Comparison of ENCODE assay signal across 11 cellular contexts in genomic region chr5:17517526-17517925, GRCh38. TPM values are rescaled to one million over a fixed set of nuclear protein-coding genes. Genes with fewer than 3 reads are reported as not detected.
A peak's percentile ranks its signal among the peaks of the same experiment; 100 is the strongest.
DNase-seq lines count a peak whose midpoint lies in the region; ATAC-seq, FAIRE-seq and TF ChIP-seq lines count a peak whose summit lies in the region.
"Not testable (repeated sequence)": the region's sequence is repeated elsewhere in the genome, so short reads cannot be mapped to it uniquely, and the experiment has no call there.
"Had no signal": no experiment of that assay in that cellular context is flagged by ENCODE, and none has a peak within 500 bp of the region (broad histone marks: within the 10 kb centered on the region; RNA-seq: fewer than 3 reads in every experiment).

No MANE protein-coding gene starts in this region.

- ATAC-seq in activated CD8-positive, alpha-beta T cell treated with anti-CD3 and anti-CD28 coated beads for 36 hours; sciatic nerve: not testable (repeated sequence)

- not testable (repeated sequence) for H3K9me3 ChIP-seq in Caco-2; kidney (ENCODE audit: control insufficient read depth in 1 of 2, low read length in 2 of 2)

- not testable (repeated sequence) for FAIRE-seq in kidney (lab: Jason Lieb, UNC)

- H3K4me3 ChIP-seq in Caco-2 (ENCODE audit: low read depth, low read length); kidney (ENCODE audit: low read length in 2 of 2): not testable (repeated sequence)

- H3K36me3 ChIP-seq in Caco-2 (ENCODE audit: control insufficient read depth, insufficient read depth, low read length); kidney (ENCODE audit: control insufficient read depth in 1 of 2, insufficient read depth in 2 of 2, low read length in 2 of 2): not testable (repeated sequence)

- H3K9ac ChIP-seq in kidney (ENCODE audit: low read length in 2 of 2), result not testable (repeated sequence)

- not testable (repeated sequence) for H3K27ac Mint-ChIP-seq in Caco-2 (ENCODE audit: unreplicated experiment); activated CD8-positive, alpha-beta T cell treated with anti-CD3 and anti-CD28 coated beads for 36 hours; activated T-cell treated with anti-CD3 and anti-CD28 coated beads, Interleukin-2, amount 50 U/mL, for 24 hours

- TF ChIP-seq CTCF in Caco-2 (IDR thresholded peaks at IDR 0.05; ENCODE audit: insufficient read depth in 1 of 2, low read depth in 1 of 2, low read length in 1 of 2, severe bottlenecking in 1 of 2, unreplicated experiment in 1 of 2); activated CD8-positive, alpha-beta T cell treated with anti-CD3 and anti-CD28 coated beads for 36 hours (IDR thresholded peaks at IDR 0.05); kidney (IDR thresholded peaks at IDR 0.05; ENCODE audit: borderline replicate concordance, extremely low read depth, insufficient read depth): not testable (repeated sequence)

- not testable (repeated sequence) for H3K4me1 Mint-ChIP-seq in Caco-2 (ENCODE audit: low read depth, unreplicated experiment); activated CD8-positive, alpha-beta T cell treated with anti-CD3 and anti-CD28 coated beads for 36 hours (ENCODE audit: low read depth); activated T-cell treated with anti-CD3 and anti-CD28 coated beads, Interleukin-2, amount 50 U/mL, for 24 hours (ENCODE audit: low read depth)

- intact Hi-C loops in Caco-2 (cut with micrococcal nuclease; ENCODE audit: unreplicated experiment); activated CD8-positive, alpha-beta T cell treated with anti-CD3 and anti-CD28 coated beads for 36 hours (cut with micrococcal nuclease); kidney (cut with DNase I); sciatic nerve (cut with DNase I): not testable (repeated sequence)

- not testable (repeated sequence) for H3K9me3 Mint-ChIP-seq in Caco-2 (ENCODE audit: unreplicated experiment); activated CD8-positive, alpha-beta T cell treated with anti-CD3 and anti-CD28 coated beads for 36 hours; activated T-cell treated with anti-CD3 and anti-CD28 coated beads, Interleukin-2, amount 50 U/mL, for 24 hours

- H3K27me3 Mint-ChIP-seq in Caco-2 (ENCODE audit: insufficient read depth, unreplicated experiment); activated CD8-positive, alpha-beta T cell treated with anti-CD3 and anti-CD28 coated beads for 36 hours; activated T-cell treated with anti-CD3 and anti-CD28 coated beads, Interleukin-2, amount 50 U/mL, for 24 hours: not testable (repeated sequence)

- H3K4me3 Mint-ChIP-seq in Caco-2 (ENCODE audit: unreplicated experiment); activated CD8-positive, alpha-beta T cell treated with anti-CD3 and anti-CD28 coated beads for 36 hours; activated T-cell treated with anti-CD3 and anti-CD28 coated beads, Interleukin-2, amount 50 U/mL, for 24 hours: not testable (repeated sequence)

- POLR2A ChIA-PET in Caco-2 (lab: Charles Lee); activated CD8-positive, alpha-beta T cell treated with anti-CD3 and anti-CD28 coated beads for 36 hours (lab: Charles Lee): not testable (repeated sequence)

- H3K36me3 Mint-ChIP-seq in Caco-2 (ENCODE audit: insufficient read depth, unreplicated experiment); activated CD8-positive, alpha-beta T cell treated with anti-CD3 and anti-CD28 coated beads for 36 hours (ENCODE audit: low read depth); activated T-cell treated with anti-CD3 and anti-CD28 coated beads, Interleukin-2, amount 50 U/mL, for 24 hours (ENCODE audit: low read depth): not testable (repeated sequence)

- not testable (repeated sequence) for H3K27ac ChIP-seq in kidney (ENCODE audit: low read depth in 2 of 2, low read length in 2 of 2)

- not testable (repeated sequence) for H3K4me1 ChIP-seq in Caco-2; kidney (ENCODE audit: control insufficient read depth in 1 of 2, insufficient read depth in 1 of 2, low read depth in 1 of 2, low read length in 2 of 2)

- CTCF ChIA-PET in Caco-2 (lab: Charles Lee); activated CD8-positive, alpha-beta T cell treated with anti-CD3 and anti-CD28 coated beads for 36 hours (lab: Charles Lee): not testable (repeated sequence)

- H3K27me3 ChIP-seq in Caco-2 (replicated peaks; ENCODE audit: control insufficient read depth, insufficient read depth, low read length), result not testable (repeated sequence)

- peak; percentile 24 to 57 for DNase-seq in Caco-2
- DNase-seq in activated CD8-positive, alpha-beta T cell treated with anti-CD3 and anti-CD28 coated beads for 36 hours, result peak; percentile 2
- DNase-seq in activated T-cell treated with anti-CD3 and anti-CD28 coated beads, Interleukin-2, amount 50 U/mL, for 24 hours, result peak; percentile 37
- peak; percentile 70 for DNase-seq in activated effector memory CD4-positive, alpha-beta T cell treated with anti-CD3 and anti-CD28 coated beads, Interleukin-2, amount 50 U/mL, for 16 hours
- DNase-seq in kidney, result peak; percentile 80
- peak; percentile 76 for DNase-seq in sciatic nerve (ENCODE audit: low spot score)
- DNase-seq in stimulated activated CD8-positive, alpha-beta memory T cell treated with anti-CD3 and anti-CD28 coated beads, Interleukin-15, amount 100 ng/mL, for 24 hours (ENCODE audit: low read depth), result peak; percentile 5

- not testable (repeated sequence) for BruUV-seq in Caco-2 (replicated peaks; lab: Mats Ljungman, UMichigan)

RNA-seq across cellular contexts. Expression of gene TAF11L3, which starts 0.6 kb away (rescaled TPM):
- total RNA-seq in Caco-2 (2022), result not detected in 2 replicates
- total RNA-seq in activated CD8-positive, alpha-beta T cell treated with anti-CD3 and anti-CD28 coated beads for 36 hours, result not detected
- not detected for total RNA-seq in kidney
- not detected for polyA plus RNA-seq in kidney (ENCODE audit: insufficient read depth, low read depth, low replicate concordance)
- not detected for total RNA-seq in sciatic nerve
- total RNA-seq: A172, GM23338, MCF 10A had no signal
- polyA plus RNA-seq: AG04450, GM23338 had no signal

RNA-seq across cellular contexts. Expression of gene TAF11L4, which starts 4.1 kb away (rescaled TPM):
- not detected in 2 replicates for total RNA-seq in Caco-2 (2022)
- total RNA-seq in activated CD8-positive, alpha-beta T cell treated with anti-CD3 and anti-CD28 coated beads for 36 hours, result not detected
- total RNA-seq in kidney, result not detected
- polyA plus RNA-seq in kidney (ENCODE audit: insufficient read depth, low read depth, low replicate concordance), result not detected
- total RNA-seq in sciatic nerve, result not detected
- total RNA-seq: A172, GM23338, MCF 10A had no signal
- polyA plus RNA-seq: AG04450, GM23338 had no signal

RNA-seq across cellular contexts. Expression of gene TAF11L5, which starts 7.5 kb away (rescaled TPM):
- total RNA-seq in Caco-2 (2022), result not detected in 2 replicates
- total RNA-seq in activated CD8-positive, alpha-beta T cell treated with anti-CD3 and anti-CD28 coated beads for 36 hours, result not detected
- not detected for total RNA-seq in kidney
- polyA plus RNA-seq in kidney (ENCODE audit: insufficient read depth, low read depth, low replicate concordance), result not detected
- total RNA-seq in sciatic nerve, result not detected
- total RNA-seq: A172, GM23338, MCF 10A had no signal
- polyA plus RNA-seq: AG04450, GM23338 had no signal

RNA-seq across cellular contexts. Expression of gene TAF11L6, which starts 10.9 kb away (rescaled TPM):
- not detected in 2 replicates for total RNA-seq in Caco-2 (2022)
- not detected for total RNA-seq in activated CD8-positive, alpha-beta T cell treated with anti-CD3 and anti-CD28 coated beads for 36 hours
- not detected for total RNA-seq in kidney
- not detected for polyA plus RNA-seq in kidney (ENCODE audit: insufficient read depth, low read depth, low replicate concordance)
- total RNA-seq in sciatic nerve, result not detected
- total RNA-seq: A172, GM23338, MCF 10A had no signal
- polyA plus RNA-seq: AG04450, GM23338 had no signal

RNA-seq across cellular contexts. Expression of gene TAF11L2, which starts 19.5 kb away (rescaled TPM):
- total RNA-seq in Caco-2 (2022), result not detected in 2 replicates
- not detected for total RNA-seq in activated CD8-positive, alpha-beta T cell treated with anti-CD3 and anti-CD28 coated beads for 36 hours
- not detected for total RNA-seq in kidney
- polyA plus RNA-seq in kidney (ENCODE audit: insufficient read depth, low read depth, low replicate concordance), result not detected
- total RNA-seq in sciatic nerve, result not detected
- total RNA-seq: A172, GM23338, MCF 10A had no signal
- polyA plus RNA-seq: AG04450, GM23338 had no signal

Comparison
In these comparisons a context has a peak if more than half of its experiments do, and no peak if none do; other contexts are left out.
1. DNase-seq: peak in every context shown above with its lines; median percentile 80 in kidney; 76 in sciatic nerve; 70 in activated effector memory CD4-positive, alpha-beta T cell treated with anti-CD3 and anti-CD28 coated beads, Interleukin-2, amount 50 U/mL, for 16 hours; 40 in Caco-2; 37 in activated T-cell treated with anti-CD3 and anti-CD28 coated beads, Interleukin-2, amount 50 U/mL, for 24 hours; 5 in stimulated activated CD8-positive, alpha-beta memory T cell treated with anti-CD3 and anti-CD28 coated beads, Interleukin-15, amount 100 ng/mL, for 24 hours; 2 in activated CD8-positive, alpha-beta T cell treated with anti-CD3 and anti-CD28 coated beads for 36 hours.